ENCODE assay signal across 8 cellular contexts in genomic region chr2:100924520-100925451, GRCh38.
DNase-seq lines count a peak whose midpoint lies in the region; ATAC-seq and TF ChIP-seq lines count a peak whose summit lies in the region.

No MANE protein-coding gene starts in this region.

- no peak for TF ChIP-seq CTCF in GM12864 (IDR thresholded peaks at IDR 0.05; ENCODE audit: low read depth, low read length, missing control alignments)

- peak; percentile 87 for ATAC-seq in HG02759 (IDR thresholded peaks at IDR 0.05; ENCODE audit: unreplicated experiment)
- ATAC-seq in GM21717 (IDR thresholded peaks at IDR 0.05; ENCODE audit: unreplicated experiment) = no peak

- no peaks in the 10 kb centered on the region for H3K9me3 Mint-ChIP-seq in activated T-cell treated with anti-CD3 and anti-CD28 coated beads, Interleukin-2, amount 50 U/mL, for 24 hours

- peak overlapping the region; percentile 69 for H3K27ac ChIP-seq in skeletal muscle tissue (ENCODE audit: low read depth, low read length)

- H3K27me3 Mint-ChIP-seq in activated T-cell treated with anti-CD3 and anti-CD28 coated beads, Interleukin-2, amount 50 U/mL, for 24 hours = no peaks in the 10 kb centered on the region

- no peaks in the 10 kb centered on the region for H3K9me3 ChIP-seq in skeletal muscle tissue (ENCODE audit: control insufficient read depth in 3 of 3, low read length in 3 of 3)

- H3K4me3 Mint-ChIP-seq in activated T-cell treated with anti-CD3 and anti-CD28 coated beads, Interleukin-2, amount 50 U/mL, for 24 hours = peak overlapping the region; percentile 51

- H3K27me3 ChIP-seq in skeletal muscle tissue (ENCODE audit: control insufficient read depth in 3 of 3, insufficient read depth in 3 of 3, low read length in 3 of 3) = no peaks in the 10 kb centered on the region

- peak overlapping the region; percentile 87 for H3K27ac Mint-ChIP-seq in activated T-cell treated with anti-CD3 and anti-CD28 coated beads, Interleukin-2, amount 50 U/mL, for 24 hours

- peaks cover 19% of the 10 kb centered on the region for H3K4me1 Mint-ChIP-seq in activated T-cell treated with anti-CD3 and anti-CD28 coated beads, Interleukin-2, amount 50 U/mL, for 24 hours (ENCODE audit: low read depth)

- peaks cover 8 to 34% (median 11%) of the 10 kb centered on the region in 3 donors for H3K4me1 ChIP-seq in skeletal muscle tissue (ENCODE audit: control insufficient read depth in 3 of 3, insufficient read depth in 3 of 3, low read length in 3 of 3)

- H3K4me3 ChIP-seq in GM12864 (ENCODE audit: low read depth, low read length) = no peak overlapping the region; the same call in 1 of the 2 replicates
- H3K4me3 ChIP-seq in skeletal muscle tissue (ENCODE audit: low read length in 3 of 3) = peak overlapping the region in 1 of 3 donors; percentile 33

- peak overlapping the region in 2 of 3 donors; percentile 35 to 47 for H3K9ac ChIP-seq in skeletal muscle tissue (ENCODE audit: low read depth in 1 of 3, low read length in 3 of 3)

- H3K36me3 ChIP-seq in skeletal muscle tissue (ENCODE audit: control insufficient read depth in 3 of 3, insufficient read depth in 3 of 3, low read length in 3 of 3) = peaks cover 0 to 10% (median 6%) of the 10 kb centered on the region in 3 donors

- DNase-seq in GM12864 (ENCODE audit: low read depth) (peak; percentile 21), glomerular endothelial cell (ENCODE audit: extremely low read depth, low read depth, low spot score) (peak; percentile 90), NCI-H146 treated with DMSO at 0.1 percent for 48 hours (lab: John Stamatoyannopoulos, UW; ENCODE audit: unreplicated experiment) (no peak), islet precursor cell (no peak)
- DNase-seq in activated T-cell treated with anti-CD3 and anti-CD28 coated beads, Interleukin-2, amount 50 U/mL, for 24 hours = peak; percentile 51

- peaks cover 9% of the 10 kb centered on the region for H3K36me3 Mint-ChIP-seq in activated T-cell treated with anti-CD3 and anti-CD28 coated beads, Interleukin-2, amount 50 U/mL, for 24 hours (ENCODE audit: low read depth)

Comparison
In these comparisons a context has a peak if more than half of its experiments do, and no peak if none do; other contexts are left out.
1. DNase-seq: peak in GM12864 (single experiment), activated T-cell treated with anti-CD3 and anti-CD28 coated beads, Interleukin-2, amount 50 U/mL, for 24 hours (single experiment) and glomerular endothelial cell (single experiment); none in NCI-H146 treated with DMSO at 0.1 percent for 48 hours (single experiment) and islet precursor cell (single experiment).